8 cellular contexts compared by ENCODE assay signal in genomic region chr17:31373150-31374082, GRCh38. TPM values are rescaled to one million over a fixed set of nuclear protein-coding genes. Genes with fewer than 3 reads are reported as not detected.
DNase-seq lines count a peak whose midpoint lies in the region; ATAC-seq, FAIRE-seq and TF ChIP-seq lines count a peak whose summit lies in the region.

No MANE protein-coding gene starts in this region.

- POLR2A ChIA-PET in K562 (lab: Yijun Ruan, JAX): interaction anchor here (0.7 to 1.1 kb wide), 2 partner anchors 164 to 708 kb away, joined by 3 read pairs; no protein-coding TSS in a partner anchor

- no peaks in the 10 kb centered on the region for H3K27me3 ChIP-seq in K562 (ENCODE audit: control insufficient read depth in 2 of 2, insufficient read depth in 2 of 2, low read length in 2 of 2)
- H3K27me3 ChIP-seq in transverse colon: no peaks in the 10 kb centered on the region

- in situ Hi-C loops in K562 (cut with MboI): loop anchor here (10.0 kb wide), 1 partner anchor 459 kb away; no protein-coding TSS in a partner anchor
- in situ Hi-C loops in transverse colon (cut with MboI; ENCODE audit: low pct_ligation_motif_present in 1 of 4, low pct_unique_long_range_greater_than_20kb in 1 of 4, low sequenced_read_pairs in 3 of 4): no loop called here

- no peak overlapping the region for H3K4me2 ChIP-seq in K562 (ENCODE audit: insufficient read depth, low read length)

- TF ChIP-seq EP300 in K562 (IDR thresholded peaks at IDR 0.05; ENCODE audit: low read length): no peak
- no peak for TF ChIP-seq EP300 in transverse colon (IDR thresholded peaks at IDR 0.05; ENCODE audit: low read depth)

- FAIRE-seq in K562 (lab: Jason Lieb, UNC) (peak; percentile 91), islet of Langerhans (lab: Jason Lieb, UNC) (peak; percentile 56)

- no peak overlapping the region for H2AFZ ChIP-seq in K562 (ENCODE audit: low read depth, low read length)

- no peaks in the 10 kb centered on the region for H4K20me1 ChIP-seq in K562 (replicated peaks; ENCODE audit: control insufficient read depth, insufficient read depth, low read length)

- H3K4me1 ChIP-seq in K562 (replicated peaks in 1 of 2; ENCODE audit: control insufficient read depth in 2 of 2, insufficient read depth in 2 of 2, low read length in 2 of 2) (no peaks in the 10 kb centered on the region), transverse colon (peaks cover 0 to 5% (median 0%) of the 10 kb centered on the region in 4 donors)

- TF ChIP-seq CTCF in C4-2B (conservative IDR thresholded peaks at IDR 0.05) (peak; percentile 86), K562 (IDR thresholded peaks at IDR 0.05 in 2 of 3, conservative IDR thresholded peaks at IDR 0.05 in 1 of 3; ENCODE audit: insufficient read depth in 2 of 3, low read depth in 1 of 3, low read length in 3 of 3) (peak; percentile 53 to 68 (median 56); a peak in 5 of 6 replicates), transverse colon (IDR thresholded peaks at IDR 0.05) (peak; percentile 29 to 51 (median 48))

- CTCF ChIA-PET in K562 (lab: Yijun Ruan, JAX; ENCODE audit: low intra/inter-chr PET ratio): interaction anchor here (0.6 to 1.9 kb wide), 4 partner anchors 108 to 484 kb away, joined by 3 to 5 read pairs (median 4); no protein-coding TSS in a partner anchor

- no peak for TF ChIP-seq POLR2A in K562 (conservative IDR thresholded peaks at IDR 0.05)
- TF ChIP-seq POLR2A in transverse colon (IDR thresholded peaks at IDR 0.05): no peak

- no peaks in the 10 kb centered on the region for H3K9me1 ChIP-seq in K562 (ENCODE audit: control insufficient read depth, insufficient read depth, low read length)

- H3K4me3 ChIP-seq in K562 (no peak overlapping the region), transverse colon (no peak overlapping the region)

- H3K9me3 ChIP-seq in K562 (replicated peaks; ENCODE audit: control insufficient read depth, insufficient read depth, low read depth, low read length): no peaks in the 10 kb centered on the region
- H3K9me3 ChIP-seq in transverse colon: no peaks in the 10 kb centered on the region

- no peak overlapping the region for H3K9ac ChIP-seq in K562 (ENCODE audit: insufficient read depth in 1 of 2, low read depth in 2 of 2, low read length in 2 of 2)

- peak; percentile 49 to 79 for TF ChIP-seq RAD21 in K562 (CRISPR knock-in tag; conservative IDR thresholded peaks at IDR 0.05 in 1 of 2, IDR thresholded peaks at IDR 0.05 in 1 of 2)

- 85% methylated on average over 9 of the region's 9 CpGs for WGBS in K562 (ENCODE audit: insufficient coverage, low coverage, missing lambda C conversion rate)
- 94% methylated on average over 9 of the region's 9 CpGs for WGBS in transverse colon (ENCODE audit: low coverage in 1 of 2), 2 donors

- H3K27ac ChIP-seq in C4-2B (peak overlapping the region; percentile 64; the same call in 1 of the 2 replicates), K562 (ENCODE audit: extremely low read depth, low read depth, low read length) (no peak overlapping the region), transverse colon (no peak overlapping the region)

- DNase-seq in NCI-H526 (lab: John Stamatoyannopoulos, UW): peak; percentile 56 to 82
- peak; percentile 26 to 58 (median 42) for DNase-seq in K562 (ENCODE audit: extremely low read depth in 1 of 4, low spot score in 3 of 4)
- DNase-seq in transverse colon: no peak
- no peak for DNase-seq in stimulated activated CD4-positive, alpha-beta T cell treated with anti-CD3 and anti-CD28 coated beads, Interleukin-4, amount 100 ng/mL, for 1 hour

- no peaks in the 10 kb centered on the region for H3K79me2 ChIP-seq in K562 (ENCODE audit: control insufficient read depth, insufficient read depth, low read length)

- H3K36me3 ChIP-seq in K562 (ENCODE audit: control insufficient read depth, insufficient read depth, low read length): peaks cover 26% of the 10 kb centered on the region; the same call in 2 of the 3 replicates
- H3K36me3 ChIP-seq in transverse colon: peaks cover 0 to 9% (median 3%) of the 10 kb centered on the region in 4 donors

- intact Hi-C loops in K562 (cut with micrococcal nuclease): loop anchor here (1.0 to 10.0 kb wide), 3 partner anchors 106 to 358 kb away; no protein-coding TSS in a partner anchor
- intact Hi-C loops in transverse colon (cut with DNase I; ENCODE audit: low total_unique reads): no loop called here

- no TSS peak for BruUV-seq in K562 (replicated peaks; lab: Mats Ljungman, UMichigan)

- ATAC-seq in GM18867 (IDR thresholded peaks at IDR 0.05; ENCODE audit: unreplicated experiment) (peak; percentile 44), K562 (peak; percentile 86), GM21447 (IDR thresholded peaks at IDR 0.05; ENCODE audit: unreplicated experiment) (no peak)

TF ChIP-seq in K562, 482 proteins besides CTCF, POLR2A, EP300 and RAD21 (continues in another document):
- TF ChIP-seq DLX4 (CRISPR knock-in tag; IDR thresholded peaks at IDR 0.05): no peak
- no peak for TF ChIP-seq MAX (CRISPR knock-in tag; IDR thresholded peaks at IDR 0.05)

RNA-seq across cellular contexts. Expression of gene RAB11FIP4, which starts 18.1 kb away (rescaled TPM):
- total RNA-seq in K562 (2011; cell fraction: chromatin; rRNA removed; ENCODE audit: low replicate concordance): 9.2 and 21.1 TPM in 2 replicates
- 12.4 and 14.0 TPM in 2 replicates for total RNA-seq in K562 (2011; cell fraction: nucleolus; rRNA removed)
- total RNA-seq in K562 (2011; cell fraction: nucleoplasm; rRNA removed): 9.8 and 10.8 TPM in 2 replicates
- total RNA-seq in K562 (2014; rRNA removed) (14.2 and 16.6 TPM in 2 replicates), K562 (2014; rRNA removed; fragmentation: Illumina TruSeq; extraction: Trizol) (5.8 and 7.0 TPM in 2 replicates), K562 (2015; rRNA removed; fragmentation: Illumina TruSeq; extraction: Trizol) (9.8 and 11.5 TPM in 2 replicates), K562 (2021) (12.0 and 12.3 TPM in 2 replicates), transverse colon (100 to 1,000 TPM in 1 of 4 donors, 10 to 100 TPM in 3; 41.0 to 173 (median 53.7) TPM)
- polyA plus RNA-seq in K562 (2011; rRNA removed) (6.2 and 10.5 TPM in 2 replicates), K562 (2014; fragmentation: Illumina TruSeq; extraction: Trizol) (8.1 and 8.9 TPM in 2 replicates), K562 (2014; fragmentation: Nextera tagmentation; extraction: Ambion mirVana) (under 1 TPM; 0.62 to 0.66 TPM), K562 (2014; rRNA removed) (7.9 TPM in 2 replicates)
- 5.7 and 10.3 TPM in 2 replicates for polyA plus RNA-seq in K562 (2011; cell fraction: cytosol; rRNA removed)
- 8.2 and 16.3 TPM in 2 replicates for polyA plus RNA-seq in K562 (2011; cell fraction: nucleus; rRNA removed)
- polyA plus RNA-seq in K562 (2012): 8.3 and 12.2 TPM in 2 replicates
- 13.4 and 22.4 TPM in 2 replicates for polyA minus RNA-seq in K562 (2011; rRNA and poly(A)+ RNA removed)
- 5.8 and 12.3 TPM in 2 replicates for polyA minus RNA-seq in K562 (2011; cell fraction: cytosol; rRNA and poly(A)+ RNA removed)
- polyA minus RNA-seq in K562 (2011; cell fraction: nucleus; rRNA and poly(A)+ RNA removed): 9.4 and 11.8 TPM in 2 replicates

RNA-seq across cellular contexts. Expression of gene EVI2A, which starts 52.0 kb away (rescaled TPM):
- not detected in 2 replicates for total RNA-seq in K562 (2011; cell fraction: chromatin; rRNA removed; ENCODE audit: low replicate concordance)
- total RNA-seq in K562 (2011; cell fraction: nucleolus; rRNA removed): not detected in 2 replicates
- not detected in 2 replicates for total RNA-seq in K562 (2011; cell fraction: nucleoplasm; rRNA removed)
- total RNA-seq in K562 (2014; rRNA removed) (not detected in 2 replicates), K562 (2014; rRNA removed; fragmentation: Illumina TruSeq; extraction: Trizol) (0.16 TPM in 1 of 2 replicates, not detected in the other), K562 (2015; rRNA removed; fragmentation: Illumina TruSeq; extraction: Trizol) (0.38 TPM in 1 of 2 replicates, not detected in the other), K562 (2021) (0.13 TPM in 2 replicates), transverse colon (1 to 10 TPM in 3 of 4 donors, not detected in 1; 3.7 to 9.4 (median 7.5) TPM)
- polyA plus RNA-seq in K562 (2011; rRNA removed) (0.06 and 0.08 TPM in 2 replicates), K562 (2014; fragmentation: Illumina TruSeq; extraction: Trizol) (0.10 TPM in 1 of 2 replicates, not detected in the other), K562 (2014; fragmentation: Nextera tagmentation; extraction: Ambion mirVana) (under 1 TPM; 0.17 to 0.37 TPM), K562 (2014; rRNA removed) (0.20 TPM in 1 of 2 replicates, not detected in the other)
- polyA plus RNA-seq in K562 (2011; cell fraction: cytosol; rRNA removed): not detected in 2 replicates
- polyA plus RNA-seq in K562 (2011; cell fraction: nucleus; rRNA removed): not detected in 2 replicates
- 0.10 and 0.22 TPM in 2 replicates for polyA plus RNA-seq in K562 (2012)
- polyA minus RNA-seq in K562 (2011; rRNA and poly(A)+ RNA removed): 0.11 TPM in 1 of 2 replicates, not detected in the other
- not detected in 2 replicates for polyA minus RNA-seq in K562 (2011; cell fraction: cytosol; rRNA and poly(A)+ RNA removed)
- not detected in 2 replicates for polyA minus RNA-seq in K562 (2011; cell fraction: nucleus; rRNA and poly(A)+ RNA removed)

RNA-seq across cellular contexts. Expression of gene EVI2B, which starts 59.6 kb away (rescaled TPM):
- 0.37 and 1.3 TPM in 2 replicates for total RNA-seq in K562 (2011; cell fraction: chromatin; rRNA removed; ENCODE audit: low replicate concordance)
- 0.33 and 0.39 TPM in 2 replicates for total RNA-seq in K562 (2011; cell fraction: nucleolus; rRNA removed)
- total RNA-seq in K562 (2011; cell fraction: nucleoplasm; rRNA removed): 0.51 and 1.5 TPM in 2 replicates
- 0.54 and 0.82 TPM in 2 replicates for total RNA-seq in K562 (2014; rRNA removed)
- 1.9 and 2.1 TPM in 2 replicates for total RNA-seq in K562 (2014; rRNA removed; fragmentation: Illumina TruSeq; extraction: Trizol)
- 8.0 TPM in 2 replicates for total RNA-seq in K562 (2015; rRNA removed; fragmentation: Illumina TruSeq; extraction: Trizol)
- 1.7 and 2.0 TPM in 2 replicates for total RNA-seq in K562 (2021)
- polyA plus RNA-seq in K562 (2011; rRNA removed): 2.5 and 3.4 TPM in 2 replicates
- polyA plus RNA-seq in K562 (2011; cell fraction: cytosol; rRNA removed): 0.79 and 2.7 TPM in 2 replicates
- 0.61 and 1.4 TPM in 2 replicates for polyA plus RNA-seq in K562 (2011; cell fraction: nucleus; rRNA removed)
- 6.7 and 20.3 TPM in 2 replicates for polyA plus RNA-seq in K562 (2012)
- 6.5 and 7.1 TPM in 2 replicates for polyA plus RNA-seq in K562 (2014; fragmentation: Illumina TruSeq; extraction: Trizol)
- polyA plus RNA-seq in K562 (2014; fragmentation: Nextera tagmentation; extraction: Ambion mirVana): 1 to 10 TPM; 1.7 to 2.9 TPM
- polyA plus RNA-seq in K562 (2014; rRNA removed): 2.5 and 3.9 TPM in 2 replicates
- polyA minus RNA-seq in K562 (2011; rRNA and poly(A)+ RNA removed): 0.91 and 1.6 TPM in 2 replicates
- not detected in 2 replicates for polyA minus RNA-seq in K562 (2011; cell fraction: cytosol; rRNA and poly(A)+ RNA removed)
- 0.27 and 0.44 TPM in 2 replicates for polyA minus RNA-seq in K562 (2011; cell fraction: nucleus; rRNA and poly(A)+ RNA removed)
- total RNA-seq in transverse colon: 10 to 100 TPM in 1 of 4 donors, 1 to 10 TPM in 3; 1.4 to 21.0 (median 5.6) TPM

Comparison
In these comparisons a context has a peak if more than half of its experiments do, and no peak if none do; other contexts are left out.
1. DNase-seq: peak in NCI-H526 (2 of 2) and K562 (4 of 4); none in transverse colon (single experiment) and stimulated activated CD4-positive, alpha-beta T cell treated with anti-CD3 and anti-CD28 coated beads, Interleukin-4, amount 100 ng/mL, for 1 hour (single experiment).
2. Peak in every context shown above with its lines, with median percentiles within 50 percentile points of each other: CTCF ChIP-seq.